Comparison of ENCODE assay signal across 24 cellular contexts in the genomic region with DNA sequence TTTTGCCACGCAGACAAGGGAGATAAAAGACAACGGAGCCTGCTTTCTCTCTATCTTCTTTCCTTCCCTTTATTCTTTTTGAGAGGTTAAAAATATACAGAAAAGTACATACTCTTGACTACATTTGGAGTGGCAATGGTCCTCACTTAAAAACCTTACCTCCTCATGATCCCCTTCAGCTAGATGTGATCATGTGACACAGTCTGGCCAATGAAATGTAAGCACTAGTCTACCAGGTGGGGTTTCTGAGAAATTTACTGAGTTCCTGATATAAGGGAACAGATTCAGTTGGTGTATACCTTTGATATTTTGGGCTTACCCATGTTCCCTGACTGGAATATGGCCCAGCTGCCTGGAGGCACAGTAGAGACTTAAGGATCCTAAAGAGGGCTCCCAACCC.
"Had no signal": no experiment of that assay in that cellular context is flagged by ENCODE, and none has a peak within 500 bp of the region (broad histone marks: within the 10 kb centered on the region; RNA-seq: fewer than 3 reads in every experiment).

No MANE protein-coding gene starts in this region.

- H3K9me3 Mint-ChIP-seq: activated CD4-positive, alpha-beta memory T cell treated with anti-CD3 and anti-CD28 coated beads, Interleukin-2, amount 10 ng/mL, durations not matched to agents 7 days and 5 days; activated CD4-positive, alpha-beta T cell treated with anti-CD3 and anti-CD28 coated beads, Interleukin-2, amount 10 ng/mL, durations not matched to agents 7 days and 5 days; activated naive CD4-positive, alpha-beta T cell treated with anti-CD3 and anti-CD28 coated beads, Interleukin-2, amount 10 ng/mL, durations not matched to agents 7 days and 5 days; activated naive CD8-positive, alpha-beta T cell treated with anti-CD3 and anti-CD28 coated beads, Interleukin-2, amount 10 ng/mL, durations not matched to agents 7 days and 5 days; activated T-cell treated with anti-CD3 and anti-CD28 coated beads, Interleukin-2, amount 50 U/mL, for 24 hours; activated T-cell treated with anti-CD3 and anti-CD28 coated beads, Interleukin-2, amount 50 U/mL, for 72 hours; brain; central memory CD8-positive, alpha-beta T cell; dendritic cell treated with granulocyte-macrophage colony-stimulating factor and Interleukin-4, amounts not matched to agents 40 ng/mL and 50 ng/mL, for 4 days had no signal

- H3K36me3 Mint-ChIP-seq: activated naive CD4-positive, alpha-beta T cell treated with anti-CD3 and anti-CD28 coated beads, Interleukin-2, amount 10 ng/mL, durations not matched to agents 7 days and 5 days; activated naive CD4-positive, alpha-beta T cell treated with anti-CD3 and anti-CD28 coated beads, Interleukin-2, amount 50 U/mL, for 72 hours; activated naive CD8-positive, alpha-beta T cell treated with anti-CD3 and anti-CD28 coated beads, Interleukin-2, amount 10 ng/mL, durations not matched to agents 7 days and 5 days; brain had no signal

- H3K27me3 Mint-ChIP-seq: activated CD4-positive, alpha-beta memory T cell treated with anti-CD3 and anti-CD28 coated beads, Interleukin-2, amount 10 ng/mL, durations not matched to agents 7 days and 5 days; activated CD4-positive, alpha-beta T cell treated with anti-CD3 and anti-CD28 coated beads, Interleukin-2, amount 10 ng/mL, durations not matched to agents 7 days and 5 days; activated naive CD4-positive, alpha-beta T cell treated with anti-CD3 and anti-CD28 coated beads, Interleukin-2, amount 10 ng/mL, durations not matched to agents 7 days and 5 days; activated naive CD8-positive, alpha-beta T cell treated with anti-CD3 and anti-CD28 coated beads, Interleukin-2, amount 10 ng/mL, durations not matched to agents 7 days and 5 days; activated T-cell treated with anti-CD3 and anti-CD28 coated beads, Interleukin-2, amount 50 U/mL, for 24 hours; brain; central memory CD8-positive, alpha-beta T cell; dendritic cell treated with granulocyte-macrophage colony-stimulating factor and Interleukin-4, amounts not matched to agents 40 ng/mL and 50 ng/mL, for 4 days had no signal

- H3K27ac Mint-ChIP-seq: activated CD4-positive, alpha-beta memory T cell treated with anti-CD3 and anti-CD28 coated beads, Interleukin-2, amount 10 ng/mL, durations not matched to agents 7 days and 5 days; activated CD4-positive, alpha-beta T cell treated with anti-CD3 and anti-CD28 coated beads, Interleukin-2, amount 10 ng/mL, durations not matched to agents 7 days and 5 days; activated naive CD4-positive, alpha-beta T cell treated with anti-CD3 and anti-CD28 coated beads, Interleukin-2, amount 10 ng/mL, durations not matched to agents 7 days and 5 days; activated naive CD4-positive, alpha-beta T cell treated with anti-CD3 and anti-CD28 coated beads, Interleukin-2, amount 50 U/mL, for 72 hours; activated naive CD8-positive, alpha-beta T cell treated with anti-CD3 and anti-CD28 coated beads, Interleukin-2, amount 10 ng/mL, durations not matched to agents 7 days and 5 days; activated T-cell treated with anti-CD3 and anti-CD28 coated beads, Interleukin-2, amount 50 U/mL, for 24 hours; activated T-cell treated with anti-CD3 and anti-CD28 coated beads, Interleukin-2, amount 50 U/mL, for 72 hours; brain; dendritic cell treated with granulocyte-macrophage colony-stimulating factor and Interleukin-4, amounts not matched to agents 40 ng/mL and 50 ng/mL, for 4 days had no signal

- ATAC-seq: activated naive CD4-positive, alpha-beta T cell treated with anti-CD3 and anti-CD28 coated beads, Interleukin-2, amount 50 U/mL, for 72 hours; activated T-cell treated with anti-CD3 and anti-CD28 coated beads, Interleukin-2, amount 50 U/mL, for 72 hours; gastroesophageal sphincter; heart right ventricle had no signal

- DNase-seq: activated CD4-positive, alpha-beta memory T cell treated with anti-CD3 and anti-CD28 coated beads, Interleukin-2, amount 10 ng/mL, durations not matched to agents 7 days and 5 days; activated CD4-positive, alpha-beta T cell treated with anti-CD3 and anti-CD28 coated beads for 1 hour; activated CD4-positive, alpha-beta T cell treated with anti-CD3 and anti-CD28 coated beads for 4 hours; activated CD4-positive, alpha-beta T cell treated with anti-CD3 and anti-CD28 coated beads, Interleukin-2, amount 10 ng/mL, durations not matched to agents 7 days and 5 days; activated CD4-positive, alpha-beta T cell treated with anti-CD3 and anti-CD28 coated beads, Interleukin-2, amount 50 U/mL, for 4 hours; activated CD8-positive, alpha-beta memory T cell treated with anti-CD3 and anti-CD28 coated beads, Interleukin-2, amount 50 U/mL, for 48 hours; activated gamma-delta T cell; activated naive CD4-positive, alpha-beta T cell; activated naive CD4-positive, alpha-beta T cell treated with anti-CD3 and anti-CD28 coated beads, Interleukin-2, amount 10 ng/mL, durations not matched to agents 7 days and 5 days; activated naive CD8-positive, alpha-beta T cell treated with anti-CD3 and anti-CD28 coated beads, Interleukin-2, amount 10 ng/mL, durations not matched to agents 7 days and 5 days; activated T-cell treated with anti-CD3 and anti-CD28 coated beads for 4 hours; activated T-cell treated with anti-CD3 and anti-CD28 coated beads, Interleukin-2, amount 50 U/mL, for 24 hours; activated T-cell treated with anti-CD3 and anti-CD28 coated beads, Interleukin-2, amount 50 U/mL, for 72 hours; dorsolateral prefrontal cortex; effector memory CD4-positive, alpha-beta T cell; esophagus squamous epithelium; foreskin melanocyte; heart right ventricle; T-helper 2 cell had no signal

- H3K4me1 Mint-ChIP-seq: activated CD4-positive, alpha-beta memory T cell treated with anti-CD3 and anti-CD28 coated beads, Interleukin-2, amount 10 ng/mL, durations not matched to agents 7 days and 5 days; activated CD4-positive, alpha-beta T cell treated with anti-CD3 and anti-CD28 coated beads, Interleukin-2, amount 10 ng/mL, durations not matched to agents 7 days and 5 days; activated naive CD4-positive, alpha-beta T cell treated with anti-CD3 and anti-CD28 coated beads, Interleukin-2, amount 10 ng/mL, durations not matched to agents 7 days and 5 days; activated naive CD8-positive, alpha-beta T cell treated with anti-CD3 and anti-CD28 coated beads, Interleukin-2, amount 10 ng/mL, durations not matched to agents 7 days and 5 days; central memory CD8-positive, alpha-beta T cell had no signal

- H3K4me3 Mint-ChIP-seq: activated CD4-positive, alpha-beta memory T cell treated with anti-CD3 and anti-CD28 coated beads, Interleukin-2, amount 10 ng/mL, durations not matched to agents 7 days and 5 days; activated CD4-positive, alpha-beta T cell treated with anti-CD3 and anti-CD28 coated beads, Interleukin-2, amount 10 ng/mL, durations not matched to agents 7 days and 5 days; activated naive CD4-positive, alpha-beta T cell treated with anti-CD3 and anti-CD28 coated beads, Interleukin-2, amount 10 ng/mL, durations not matched to agents 7 days and 5 days; activated naive CD8-positive, alpha-beta T cell treated with anti-CD3 and anti-CD28 coated beads, Interleukin-2, amount 10 ng/mL, durations not matched to agents 7 days and 5 days; activated T-cell treated with anti-CD3 and anti-CD28 coated beads, Interleukin-2, amount 50 U/mL, for 24 hours; activated T-cell treated with anti-CD3 and anti-CD28 coated beads, Interleukin-2, amount 50 U/mL, for 72 hours; brain; central memory CD8-positive, alpha-beta T cell; dendritic cell treated with granulocyte-macrophage colony-stimulating factor and Interleukin-4, amounts not matched to agents 40 ng/mL and 50 ng/mL, for 4 days had no signal
